Comparison of ENCODE assay signal across 8 cellular contexts in genomic region chr15:78077860-78078187, GRCh38. TPM values are rescaled to one million over a fixed set of nuclear protein-coding genes. Genes with fewer than 3 reads are reported as not detected.
DNase-seq lines count a peak whose midpoint lies in the region; ATAC-seq and TF ChIP-seq lines count a peak whose summit lies in the region.

No MANE protein-coding gene starts in this region.

- H3K36me3 ChIP-seq in SJSA1: peaks cover 17% of the 10 kb centered on the region
- no peaks in the 10 kb centered on the region for H3K36me3 ChIP-seq in skeletal muscle tissue (ENCODE audit: control insufficient read depth in 3 of 3, insufficient read depth in 3 of 3, low read length in 3 of 3)

- TF ChIP-seq CTCF in foreskin fibroblast (IDR thresholded peaks at IDR 0.05; ENCODE audit: low read depth, low read length): no peak

- DNase-seq in activated CD4-positive, CD25-positive, alpha-beta regulatory T cell treated with anti-CD3 and anti-CD28 coated beads, Interleukin-2, amount 50 U/mL, for 72 hours: no peak
- DNase-seq in SJSA1 (ENCODE audit: low read depth in 1 of 2, low spot score in 2 of 2): peak in 1 of 2 experiments; percentile 18
- DNase-seq in foreskin fibroblast: no peak
- no peak for DNase-seq in OCI-M2 (lab: John Stamatoyannopoulos, UW; ENCODE audit: unreplicated experiment)
- no peak for DNase-seq in kidney glomerular epithelial cell (lab: John Stamatoyannopoulos, UW)

- H3K27me3 ChIP-seq in SJSA1 (replicated peaks) (no peaks in the 10 kb centered on the region), skeletal muscle tissue (ENCODE audit: control insufficient read depth in 3 of 3, insufficient read depth in 3 of 3, low read length in 3 of 3) (no peaks in the 10 kb centered on the region)

- peak overlapping the region in 2 of 3 donors; percentile 4 to 72 for H3K9ac ChIP-seq in skeletal muscle tissue (ENCODE audit: low read depth in 1 of 3, low read length in 3 of 3)

- peak; percentile 11 to 23 for ATAC-seq in activated CD4-positive, CD25-positive, alpha-beta regulatory T cell treated with anti-CD3 and anti-CD28 coated beads, Interleukin-2, amount 50 U/mL, for 24 hours
- ATAC-seq in HG03280 (IDR thresholded peaks at IDR 0.05; ENCODE audit: unreplicated experiment): no peak

- H3K4me3 ChIP-seq in SJSA1 (peak overlapping the region; percentile 97), foreskin fibroblast (ENCODE audit: low read depth in 1 of 2, low read length in 2 of 2) (peak overlapping the region; percentile 47 to 64), skeletal muscle tissue (ENCODE audit: low read length in 3 of 3) (peak overlapping the region; percentile 67 to 85 (median 84))

- no peak overlapping the region for H3K27ac ChIP-seq in SJSA1
- no peak overlapping the region for H3K27ac ChIP-seq in skeletal muscle tissue (ENCODE audit: low read depth, low read length)

- H3K4me1 ChIP-seq in SJSA1 (replicated peaks): peaks cover 57% of the 10 kb centered on the region
- H3K4me1 ChIP-seq in skeletal muscle tissue (ENCODE audit: control insufficient read depth in 3 of 3, insufficient read depth in 3 of 3, low read length in 3 of 3): peaks cover 11 to 30% (median 18%) of the 10 kb centered on the region in 3 donors

- 0 out of 2 replicates have a peak, but pooled peaks cover 2% of the 10 kb centered on the region for H3K9me3 ChIP-seq in SJSA1 (replicated peaks)
- H3K9me3 ChIP-seq in skeletal muscle tissue (ENCODE audit: control insufficient read depth in 3 of 3, low read length in 3 of 3): no peaks in the 10 kb centered on the region

RNA-seq across cellular contexts. Expression of gene TBC1D2B, which starts 0.3 kb away (rescaled TPM):
- total RNA-seq in SJSA1 (2014; rRNA removed; shearing (Covaris generic)): 27.5 and 28.2 TPM in 2 replicates
- total RNA-seq in skeletal muscle tissue: 30.3 TPM

RNA-seq across cellular contexts. Expression of gene SH2D7, which starts 14.5 kb away (rescaled TPM):
- total RNA-seq in SJSA1 (2014; rRNA removed; shearing (Covaris generic)): not detected in 2 replicates
- not detected for total RNA-seq in skeletal muscle tissue

RNA-seq across cellular contexts. Expression of gene CIB2, which starts 53.4 kb away (rescaled TPM):
- total RNA-seq in SJSA1 (2014; rRNA removed; shearing (Covaris generic)): 3.2 and 3.8 TPM in 2 replicates
- 6.3 TPM for total RNA-seq in skeletal muscle tissue
